Comparison of ENCODE assay signal across 14 cellular contexts in genomic region chr15:55775316-55775715, GRCh38. TPM values are rescaled to one million over a fixed set of nuclear protein-coding genes. Genes with fewer than 3 reads are reported as not detected.
DNase-seq lines count a peak whose midpoint lies in the region; ATAC-seq, FAIRE-seq and TF ChIP-seq lines count a peak whose summit lies in the region.
"Had no signal": no experiment of that assay in that cellular context is flagged by ENCODE, and none has a peak within 500 bp of the region (broad histone marks: within the 10 kb centered on the region; RNA-seq: fewer than 3 reads in every experiment).

No MANE protein-coding gene starts in this region.

- CTCF ChIA-PET in WTC11 (lab: Charles Lee) = interaction anchor here (0.5 to 3.9 kb wide), 23 partner anchors 8 to 248 kb away, joined by 3 to 29 read pairs (median 6); no protein-coding TSS in a partner anchor

- no peaks in the 10 kb centered on the region for H3K9me3 ChIP-seq in keratinocyte (ENCODE audit: control insufficient read depth, low read depth, low read length)
- H3K9me3 ChIP-seq: thyroid gland had no signal

- H3K9ac ChIP-seq in keratinocyte (ENCODE audit: control insufficient read depth, extremely low read depth, insufficient read depth, low read length) = no peak overlapping the region

- POLR2A ChIA-PET in WTC11 (lab: Charles Lee) = interaction anchor here (0.6 kb wide), 1 partner anchor 8 kb away, joined by 7 read pairs; no protein-coding TSS in a partner anchor

- ATAC-seq in WTC11 = peak; percentile 77

- H3K9me3 Mint-ChIP-seq in WTC11 = no peaks in the 10 kb centered on the region
- H3K9me3 Mint-ChIP-seq: activated naive CD8-positive, alpha-beta T cell treated with anti-CD3 and anti-CD28 coated beads for 36 hours had no signal

- no peaks in the 10 kb centered on the region for H3K9me1 ChIP-seq in keratinocyte (ENCODE audit: control insufficient read depth, extremely low read depth, insufficient read depth, low read length)

- H3K4me1 Mint-ChIP-seq in WTC11 = peaks cover 13% of the 10 kb centered on the region
- H3K4me1 Mint-ChIP-seq: activated naive CD8-positive, alpha-beta T cell treated with anti-CD3 and anti-CD28 coated beads for 36 hours had no signal

- no peaks in the 10 kb centered on the region for H3K4me1 ChIP-seq in keratinocyte (ENCODE audit: control insufficient read depth, extremely low read depth, insufficient read depth, low read length)
- H3K4me1 ChIP-seq: thyroid gland had no signal

- no peak for TF ChIP-seq POLR2A in NB4 (IDR thresholded peaks at IDR 0.05; ENCODE audit: extremely low read depth, insufficient read length)

- DNase-seq in AG20443 (ENCODE audit: low spot score) = peak; percentile 20
- peak; percentile 55 for DNase-seq in NB4 (ENCODE audit: low read depth)
- no peak for DNase-seq in WTC11 (ENCODE audit: low spot score)
- DNase-seq in keratinocyte (ENCODE audit: low read depth, low spot score) = peak; percentile 19
- no peak for DNase-seq in GF-D8 (lab: John Stamatoyannopoulos, UW)
- DNase-seq in effector CD8-positive, alpha-beta T cell (lab: John Stamatoyannopoulos, UW) = no peak
- DNase-seq in activated T-cell treated with anti-CD3 and anti-CD28 coated beads, Interleukin-2, amount 50 U/mL, for 1 hour = no peak
- no peak for DNase-seq in NCI-H1048 (lab: John Stamatoyannopoulos, UW)
- DNase-seq: activated naive CD8-positive, alpha-beta T cell treated with anti-CD3 and anti-CD28 coated beads for 36 hours; central memory CD4-positive, alpha-beta T cell; NCI-H1436; NCI-H526 treated with DMSO at 0.1 percent for 48 hours; thyroid gland had no signal

- FAIRE-seq in keratinocyte (lab: Jason Lieb, UNC) = no peak

- H3K4me2 ChIP-seq in keratinocyte (ENCODE audit: control insufficient read depth, extremely low read depth, insufficient read depth, low read depth, low read length) = no peak overlapping the region

- no peak overlapping the region for H2AFZ ChIP-seq in keratinocyte (ENCODE audit: control insufficient read depth, low read length)

- H3K27me3 Mint-ChIP-seq in WTC11 (ENCODE audit: low read depth) = peaks cover 20% of the 10 kb centered on the region

- H3K4me3 Mint-ChIP-seq in WTC11 = no peak overlapping the region
- H3K4me3 Mint-ChIP-seq: activated naive CD8-positive, alpha-beta T cell treated with anti-CD3 and anti-CD28 coated beads for 36 hours; memory B cell had no signal

- TF ChIP-seq CTCF in NB4 (IDR thresholded peaks at IDR 0.05; ENCODE audit: low read depth, low read length) = no peak
- TF ChIP-seq CTCF in WTC11 (IDR thresholded peaks at IDR 0.05) = no peak
- no peak for TF ChIP-seq CTCF in keratinocyte (optimal IDR thresholded peaks at IDR 0.05 in 1 of 3, IDR thresholded peaks at IDR 0.05 in 1 of 3, conservative IDR thresholded peaks at IDR 0.05 in 1 of 3; ENCODE audit: extremely low read depth in 1 of 3, insufficient read depth in 2 of 3, low read length in 3 of 3)

- no peaks in the 10 kb centered on the region for H3K36me3 Mint-ChIP-seq in WTC11
- H3K36me3 Mint-ChIP-seq: activated naive CD8-positive, alpha-beta T cell treated with anti-CD3 and anti-CD28 coated beads for 36 hours had no signal

- peak overlapping the region; percentile 66; the same call in 1 of the 2 replicates for H3K27ac Mint-ChIP-seq in WTC11
- H3K27ac Mint-ChIP-seq: activated naive CD8-positive, alpha-beta T cell treated with anti-CD3 and anti-CD28 coated beads for 36 hours; memory B cell had no signal

- no peaks in the 10 kb centered on the region for H3K27me3 ChIP-seq in keratinocyte (ENCODE audit: control insufficient read depth, extremely low read depth, insufficient read depth, low read length)
- H3K27me3 ChIP-seq: thyroid gland had no signal

- H4K20me1 ChIP-seq in keratinocyte (ENCODE audit: control insufficient read depth, extremely low read depth, insufficient read depth, low read length) = no peaks in the 10 kb centered on the region

- dilution Hi-C loops in keratinocyte (cut with MboI; ENCODE audit: extremely low pct_ligation_motif_present, low sequenced_read_pairs) = no loop called here

- no peak overlapping the region for H3K4me3 ChIP-seq in NB4 (ENCODE audit: low read depth, low read length)
- no peak overlapping the region for H3K4me3 ChIP-seq in keratinocyte (ENCODE audit: control insufficient read depth in 2 of 3, extremely low read depth in 1 of 3, insufficient read depth in 2 of 3, low read depth in 1 of 3, low read length in 3 of 3)
- H3K4me3 ChIP-seq: thyroid gland had no signal

- H3K79me2 ChIP-seq in keratinocyte (ENCODE audit: control insufficient read depth, insufficient read depth, low read length) = no peaks in the 10 kb centered on the region

- H3K36me3 ChIP-seq in keratinocyte (ENCODE audit: control insufficient read depth in 2 of 2, extremely low read depth in 1 of 2, insufficient read depth in 2 of 2, low read length in 2 of 2) = no peaks in the 10 kb centered on the region
- H3K36me3 ChIP-seq: thyroid gland had no signal

- H3K27ac ChIP-seq in keratinocyte (ENCODE audit: control insufficient read depth, insufficient read depth, low read length) = no peak overlapping the region
- H3K27ac ChIP-seq: thyroid gland had no signal

TF ChIP-seq in WTC11, 78 proteins besides CTCF, POLR2A, EP300 and RAD21:
- no peak for TF ChIP-seq NFATC4 (CRISPR knock-in tag; IDR thresholded peaks at IDR 0.05)
- no peak for TF ChIP-seq FOXP1 (CRISPR knock-in tag; IDR thresholded peaks at IDR 0.05; ENCODE audit: borderline replicate concordance)
- TF ChIP-seq RELA (CRISPR knock-in tag; IDR thresholded peaks at IDR 0.05; ENCODE audit: borderline replicate concordance) = no peak
- TF ChIP-seq ZNF423 (CRISPR knock-in tag; IDR thresholded peaks at IDR 0.05) = no peak
- TF ChIP-seq MAX (CRISPR knock-in tag; IDR thresholded peaks at IDR 0.05) = no peak
- TF ChIP-seq, protein P1, sequence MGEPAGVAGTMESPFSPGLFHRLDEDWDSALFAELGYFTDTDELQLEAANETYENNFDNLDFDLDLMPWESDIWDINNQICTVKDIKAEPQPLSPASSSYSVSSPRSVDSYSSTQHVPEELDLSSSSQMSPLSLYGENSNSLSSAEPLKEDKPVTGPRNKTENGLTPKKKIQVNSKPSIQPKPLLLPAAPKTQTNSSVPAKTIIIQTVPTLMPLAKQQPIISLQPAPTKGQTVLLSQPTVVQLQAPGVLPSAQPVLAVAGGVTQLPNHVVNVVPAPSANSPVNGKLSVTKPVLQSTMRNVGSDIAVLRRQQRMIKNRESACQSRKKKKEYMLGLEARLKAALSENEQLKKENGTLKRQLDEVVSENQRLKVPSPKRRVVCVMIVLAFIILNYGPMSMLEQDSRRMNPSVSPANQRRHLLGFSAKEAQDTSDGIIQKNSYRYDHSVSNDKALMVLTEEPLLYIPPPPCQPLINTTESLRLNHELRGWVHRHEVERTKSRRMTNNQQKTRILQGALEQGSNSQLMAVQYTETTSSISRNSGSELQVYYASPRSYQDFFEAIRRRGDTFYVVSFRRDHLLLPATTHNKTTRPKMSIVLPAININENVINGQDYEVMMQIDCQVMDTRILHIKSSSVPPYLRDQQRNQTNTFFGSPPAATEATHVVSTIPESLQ (CRISPR knock-in tag; IDR thresholded peaks at IDR 0.05) = no peak
- TF ChIP-seq ZBTB21 (CRISPR knock-in tag; IDR thresholded peaks at IDR 0.05; ENCODE audit: borderline replicate concordance) = no peak
- TF ChIP-seq KAT7 (CRISPR knock-in tag; IDR thresholded peaks at IDR 0.05; ENCODE audit: borderline replicate concordance) = no peak
- no peak for TF ChIP-seq ERG (CRISPR knock-in tag; IDR thresholded peaks at IDR 0.05)
- no peak for TF ChIP-seq SOX15 (CRISPR knock-in tag; IDR thresholded peaks at IDR 0.05)

RNA-seq across cellular contexts. Expression of gene PRTG, which starts 32.4 kb away (rescaled TPM):
- 3.6 to 6.1 TPM (median 6.0 TPM) in 3 replicates for total RNA-seq in WTC11 (2021)
- polyA plus RNA-seq in keratinocyte = not detected in 3 replicates
- polyA plus RNA-seq in keratinocyte (2011; ENCODE audit: low read depth) = 0.35 TPM
- not detected in 2 replicates for polyA plus RNA-seq in keratinocyte (2011; cell fraction: cytosol; rRNA removed)
- not detected in 2 replicates for polyA plus RNA-seq in keratinocyte (2011; cell fraction: nucleus; rRNA removed)
- polyA plus RNA-seq in keratinocyte (2012; ENCODE audit: low replicate concordance) = not detected in 2 replicates
- polyA minus RNA-seq in keratinocyte = 0.03 TPM in 1 of 3 replicates, not detected in the others
- not detected for polyA minus RNA-seq in keratinocyte (2011; cell fraction: cytosol; rRNA and poly(A)+ RNA removed)
- not detected in 2 replicates for polyA minus RNA-seq in keratinocyte (2011; cell fraction: nucleus; rRNA and poly(A)+ RNA removed)
- total RNA-seq: activated naive CD8-positive, alpha-beta T cell treated with anti-CD3 and anti-CD28 coated beads for 36 hours had no signal

Comparison
In these comparisons a context has a peak if more than half of its experiments do, and no peak if none do; other contexts are left out.
1. DNase-seq: peak in AG20443 (single experiment), NB4 (single experiment) and keratinocyte (single experiment); none in WTC11 (single experiment), GF-D8 (single experiment), effector CD8-positive, alpha-beta T cell (single experiment), activated T-cell treated with anti-CD3 and anti-CD28 coated beads, Interleukin-2, amount 50 U/mL, for 1 hour (single experiment) and NCI-H1048 (single experiment).